Comparison of ENCODE assay signal across 9 cellular contexts in genomic region chr2:168889635-168890005, GRCh38. TPM values are rescaled to one million over a fixed set of nuclear protein-coding genes. Genes with fewer than 3 reads are reported as not detected.
A peak's percentile ranks its signal among the peaks of the same experiment; 100 is the strongest.
DNase-seq lines count a peak whose midpoint lies in the region; ATAC-seq, FAIRE-seq and TF ChIP-seq lines count a peak whose summit lies in the region.
"Had no signal": no experiment of that assay in that cellular context is flagged by ENCODE, and none has a peak within 500 bp of the region (broad histone marks: within the 10 kb centered on the region; RNA-seq: fewer than 3 reads in every experiment).

No MANE protein-coding gene starts in this region.

- H3K79me2 ChIP-seq in KMS-11 (ENCODE audit: insufficient read depth, low read depth) (peaks cover 8% of the 10 kb centered on the region; the same call in 1 of the 2 replicates), osteoblast (ENCODE audit: insufficient read depth, low read length) (peaks cover 13% of the 10 kb centered on the region)

- FAIRE-seq in GM18507 (lab: Jason Lieb, UNC) = peak; percentile 9

- H3K36me3 ChIP-seq in KMS-11 (ENCODE audit: insufficient read depth) = no peaks in the 10 kb centered on the region; the same call in 1 of the 2 replicates
- no peaks in the 10 kb centered on the region for H3K36me3 ChIP-seq in osteoblast (ENCODE audit: insufficient read depth, low read length)

- no peaks in the 10 kb centered on the region for H4K20me1 ChIP-seq in KMS-11 (ENCODE audit: insufficient read depth)
- no peaks in the 10 kb centered on the region for H4K20me1 ChIP-seq in osteoblast (ENCODE audit: insufficient read depth, low read length)

- no peak for DNase-seq in GM18507 (ENCODE audit: extremely low spot score, insufficient read length, low read depth)
- DNase-seq in coronary artery (ENCODE audit: low spot score) = no peak
- no peak for DNase-seq in osteoblast (ENCODE audit: insufficient read length, low spot score, missing footprints)
- DNase-seq in nucleus accumbens (lab: John Stamatoyannopoulos, UW) = no peak

- no peaks in the 10 kb centered on the region for H3K27me3 ChIP-seq in KMS-11 (ENCODE audit: insufficient read depth, low read depth)
- H3K27me3 ChIP-seq in osteoblast (ENCODE audit: insufficient read depth, low read length) = peaks cover 10% of the 10 kb centered on the region

- H3K4me3 ChIP-seq in KMS-11 (IDR thresholded peaks at IDR 0.05; ENCODE audit: insufficient read depth, low read depth, low read length) (peak overlapping the region; percentile 66), coronary artery (peak overlapping the region; percentile 78), osteoblast (ENCODE audit: insufficient read depth, low read length) (peak overlapping the region; percentile 85)

- H3K9ac ChIP-seq in KMS-11 = peak overlapping the region; percentile 59; the same call in 1 of the 2 replicates

- H2AFZ ChIP-seq in KMS-11 (ENCODE audit: low read depth) (peak overlapping the region; percentile 90), osteoblast (ENCODE audit: low read length) (peak overlapping the region; percentile 98)

- no peak for TF ChIP-seq CTCF in KMS-11 (conservative IDR thresholded peaks at IDR 0.05; ENCODE audit: low read depth, low read length)
- TF ChIP-seq CTCF in coronary artery (IDR thresholded peaks at IDR 0.05) = no peak
- TF ChIP-seq CTCF in osteoblast (IDR thresholded peaks at IDR 0.05; ENCODE audit: extremely low read depth, low read depth, low read length) = no peak

- no peaks in the 10 kb centered on the region for H3K9me3 ChIP-seq in osteoblast (ENCODE audit: low read depth, low read length)

- no peak for ATAC-seq in HG02981 (IDR thresholded peaks at IDR 0.05; ENCODE audit: unreplicated experiment)
- no peak for ATAC-seq in HG03280 (IDR thresholded peaks at IDR 0.05; ENCODE audit: unreplicated experiment)
- no peak for ATAC-seq in HG02759 (IDR thresholded peaks at IDR 0.05; ENCODE audit: unreplicated experiment)

- H3K27ac ChIP-seq in KMS-11 (peak overlapping the region; percentile 3; the same call in 1 of the 2 replicates), coronary artery (no peak overlapping the region), osteoblast (ENCODE audit: low read depth, low read length) (peak overlapping the region; percentile 34)

- H3K4me2 ChIP-seq in KMS-11 = peak overlapping the region; percentile 54
- peak overlapping the region; percentile 92 for H3K4me2 ChIP-seq in osteoblast (ENCODE audit: insufficient read depth, low read length)

- H3K4me1 ChIP-seq in KMS-11 (ENCODE audit: low read depth, poor library complexity, severe bottlenecking) (peaks cover 11% of the 10 kb centered on the region), osteoblast (ENCODE audit: insufficient read depth, low read length) (peaks cover 13% of the 10 kb centered on the region)

RNA-seq across cellular contexts. Expression of gene SPC25, which starts 0.6 kb away (rescaled TPM):
- 0.88 and 1.1 TPM in 2 replicates for total RNA-seq in osteoblast

RNA-seq across cellular contexts. Expression of gene G6PC2, which starts 11.5 kb away (rescaled TPM):
- not detected in 2 replicates for total RNA-seq in osteoblast
- total RNA-seq: pulmonary artery endothelial cell had no signal

Comparison
In these comparisons a context has a peak if more than half of its experiments do, and no peak if none do; other contexts are left out.
1. H3K27ac ChIP-seq: peak in KMS-11 (single experiment) and osteoblast (single experiment); none in coronary artery (0 of 2).
2. Peak in every context shown above with its lines, with median percentiles within 50 percentile points of each other: H3K4me3 ChIP-seq.